In the genomic region with DNA sequence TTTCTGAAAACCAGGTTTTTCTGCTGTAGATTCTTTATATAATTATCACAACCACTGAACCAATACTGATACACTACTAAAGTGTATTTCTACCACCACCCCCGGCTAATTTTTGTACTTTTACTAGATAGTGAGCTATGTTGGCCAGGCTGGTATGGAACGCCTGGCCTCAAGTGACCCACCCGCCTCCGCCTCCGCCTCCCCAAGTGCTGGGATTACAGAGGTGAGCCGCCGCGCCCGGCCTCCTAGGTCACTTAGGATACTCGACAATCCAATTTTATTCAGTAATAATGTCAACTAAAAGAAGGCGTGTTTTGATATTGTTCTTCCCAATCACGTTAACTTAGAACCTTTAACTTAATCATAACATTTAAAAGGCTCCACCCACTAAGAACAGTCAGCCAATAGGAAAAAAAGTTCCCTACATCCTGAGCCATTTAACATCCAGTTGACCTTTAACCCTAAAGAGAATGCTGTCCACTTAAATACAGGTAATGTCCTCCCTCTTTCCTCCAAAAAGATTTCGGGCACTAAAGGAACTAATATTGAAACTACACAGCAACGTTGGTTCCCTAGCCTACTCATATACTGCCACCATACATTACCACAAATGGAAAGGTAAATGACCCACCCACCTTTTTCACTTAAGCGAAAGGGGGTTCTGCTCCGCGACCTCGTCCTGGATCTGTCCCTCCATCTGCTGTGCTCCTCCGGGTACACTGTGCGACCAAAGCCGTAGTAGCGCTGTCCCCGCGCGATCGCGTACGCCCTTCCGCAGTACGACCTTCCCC, we compare ENCODE assay signal across 8 cellular contexts. TPM values are rescaled to one million over a fixed set of nuclear protein-coding genes. Genes with fewer than 3 reads are reported as not detected.
A peak's percentile ranks its signal among the peaks of the same experiment; 100 is the strongest.
DNase-seq lines count a peak whose midpoint lies in the region; ATAC-seq and TF ChIP-seq lines count a peak whose summit lies in the region.

No MANE protein-coding gene starts in this region.

- no peaks in the 10 kb centered on the region for H3K27me3 ChIP-seq in adrenal gland

- peak overlapping the region; percentile 100 for H3K27ac Mint-ChIP-seq in stimulated activated naive B cell treated with anti-CD40 and anti-IgM and Interleukin-4, amounts not matched to agents 10 μg/mL and 1 μg/mL and 100 μg/mL, for 72 hours

- peaks cover 0 to 45% of the 10 kb centered on the region in 2 donors for H3K36me3 ChIP-seq in adrenal gland (replicated peaks in 1 of 2)

- peaks cover 26 to 62% of the 10 kb centered on the region in 2 donors for H3K4me1 Mint-ChIP-seq in stimulated activated naive B cell treated with anti-CD40 and anti-IgM and Interleukin-4, amounts not matched to agents 10 μg/mL and 1 μg/mL and 100 μg/mL, for 72 hours

- in situ Hi-C loops in KBM-7 (cut with MboI; ENCODE audit: low pct_unique_long_range_greater_than_20kb, low sequenced_read_pairs), result no loop called here

- TF ChIP-seq POLR2A in adrenal gland (IDR thresholded peaks at IDR 0.05), result no peak

- peak overlapping the region; percentile 90 to 97 for H3K4me3 Mint-ChIP-seq in stimulated activated naive B cell treated with anti-CD40 and anti-IgM and Interleukin-4, amounts not matched to agents 10 μg/mL and 1 μg/mL and 100 μg/mL, for 72 hours

- intact Hi-C loops in adrenal gland (cut with DNase I), result no loop called here

- TF ChIP-seq CTCF in adrenal gland (IDR thresholded peaks at IDR 0.05), result no peak

- H3K9me3 Mint-ChIP-seq in stimulated activated naive B cell treated with anti-CD40 and anti-IgM and Interleukin-4, amounts not matched to agents 10 μg/mL and 1 μg/mL and 100 μg/mL, for 72 hours, result no peaks in the 10 kb centered on the region

- DNase-seq in ELF-1 (ENCODE audit: low read depth, low spot score), result peak; percentile 48
- peak; percentile 30 for DNase-seq in KBM-7
- DNase-seq in adrenal gland, result peak in 3 of 7 donors; percentile 34 to 68 (median 38)
- DNase-seq in iPS-NIHi11 (ENCODE audit: low spot score), result peak; percentile 22
- no peak for DNase-seq in stimulated activated naive B cell treated with anti-CD40 and anti-IgM and Interleukin-4, amounts not matched to agents 10 μg/mL and 1 μg/mL and 100 μg/mL, for 72 hours
- DNase-seq in dedifferentiated amniotic fluid mesenchymal stem cell (ENCODE audit: extremely low spot score), result no peak
- no peak for DNase-seq in effector CD8-positive, alpha-beta T cell (lab: John Stamatoyannopoulos, UW)
- DNase-seq in NCI-H1694 (lab: John Stamatoyannopoulos, UW), result no peak

- no peaks in the 10 kb centered on the region for H3K27me3 Mint-ChIP-seq in stimulated activated naive B cell treated with anti-CD40 and anti-IgM and Interleukin-4, amounts not matched to agents 10 μg/mL and 1 μg/mL and 100 μg/mL, for 72 hours

- WGBS in adrenal gland, 4 donors, result 17 to 38% (median 26%) methylated on average over 17 to 30 of the region's 30 CpGs

- H3K4me3 ChIP-seq in adrenal gland, result peak overlapping the region; percentile 62 to 98 (median 82)

- peak overlapping the region; percentile 95 to 100 (median 99) for H3K27ac ChIP-seq in adrenal gland

- peaks cover 38 to 49% of the 10 kb centered on the region in 2 donors for H3K36me3 Mint-ChIP-seq in stimulated activated naive B cell treated with anti-CD40 and anti-IgM and Interleukin-4, amounts not matched to agents 10 μg/mL and 1 μg/mL and 100 μg/mL, for 72 hours

- peak; percentile 6 to 20 for ATAC-seq in stimulated activated naive B cell treated with anti-CD40 and anti-IgM and Interleukin-4, amounts not matched to agents 10 μg/mL and 1 μg/mL and 100 μg/mL, for 72 hours (replicated peaks)

- no peaks in the 10 kb centered on the region for H3K9me3 ChIP-seq in adrenal gland (replicated peaks in 1 of 3)

- H3K4me1 ChIP-seq in adrenal gland (replicated peaks in 1 of 2), result peaks cover 16 to 37% of the 10 kb centered on the region in 2 donors

RNA-seq across cellular contexts. Expression of a gene that starts 1.2 kb away (rescaled TPM):
- total RNA-seq in adrenal gland, result 100 to 1,000 TPM in 5 of 8 donors, 10 to 100 TPM in 3; 22.8 to 165 (median 104) TPM
- polyA plus RNA-seq in adrenal gland, result 100 to 1,000 TPM in 2 of 3 donors, 10 to 100 TPM in 1; 79.8 to 663 (median 292) TPM

RNA-seq across cellular contexts. Expression of a gene that starts 13.7 kb away (rescaled TPM):
- 10 to 100 TPM; 34.8 to 71.8 (median 51.8) TPM for total RNA-seq in adrenal gland
- 10 to 100 TPM; 72.4 to 86.3 (median 76.2) TPM for polyA plus RNA-seq in adrenal gland

RNA-seq across cellular contexts. Expression of a gene that starts 26.3 kb away (rescaled TPM):
- total RNA-seq in adrenal gland, result under 1 TPM in 2 of 8 donors, not detected in 6; 0.23 to 0.69 TPM
- polyA plus RNA-seq in adrenal gland, result under 1 TPM in 2 of 3 donors, not detected in 1; 0.05 to 0.07 TPM

Comparison
In these comparisons a context has a peak if more than half of its experiments do, and no peak if none do; other contexts are left out.
1. DNase-seq: peak in ELF-1 (single experiment), KBM-7 (single experiment) and iPS-NIHi11 (single experiment); none in stimulated activated naive B cell treated with anti-CD40 and anti-IgM and Interleukin-4, amounts not matched to agents 10 μg/mL and 1 μg/mL and 100 μg/mL, for 72 hours (single experiment), dedifferentiated amniotic fluid mesenchymal stem cell (single experiment), effector CD8-positive, alpha-beta T cell (single experiment) and NCI-H1694 (single experiment).